Comparison of ENCODE assay signal across 8 cellular contexts in genomic region chr6:11251553-11252358, GRCh38. TPM values are rescaled to one million over a fixed set of nuclear protein-coding genes. Genes with fewer than 3 reads are reported as not detected.
DNase-seq lines count a peak whose midpoint lies in the region; ATAC-seq and TF ChIP-seq lines count a peak whose summit lies in the region.
"Had no signal": no experiment of that assay in that cellular context is flagged by ENCODE, and none has a peak within 500 bp of the region (broad histone marks: within the 10 kb centered on the region; RNA-seq: fewer than 3 reads in every experiment).

No MANE protein-coding gene starts in this region.

- H3K9ac ChIP-seq in muscle layer of colon (ENCODE audit: low read length), result no peak overlapping the region

- CTCF ChIA-PET in RWPE1 (lab: Yijun Ruan, JAX), result interaction anchor here (0.6 to 0.7 kb wide), 2 partner anchors 127 to 355 kb away, joined by 3 read pairs; no protein-coding TSS in a partner anchor
- CTCF ChIA-PET in GM10248 (lab: Yijun Ruan, JAX), result interaction anchor here (1.2 to 2.6 kb wide), 8 partner anchors 9 to 245 kb away, joined by 3 to 12 read pairs (median 6); no protein-coding TSS in a partner anchor

- H3K4me3 Mint-ChIP-seq in type B pancreatic cell, result peak overlapping the region; percentile 42

- no peak overlapping the region for H3K4me3 ChIP-seq in muscle layer of colon (ENCODE audit: low read depth in 1 of 2, low read length in 2 of 2)

- H3K36me3 ChIP-seq in muscle layer of colon (ENCODE audit: insufficient read depth, low read length), result no peaks in the 10 kb centered on the region

- POLR2A ChIA-PET in RWPE1 (lab: Yijun Ruan, JAX; ENCODE audit: low non-redundant PET), result interaction anchor here (0.8 kb wide), 1 partner anchor 19 kb away, joined by 3 read pairs; the partner anchor contains the start of gene NEDD9
- POLR2A ChIA-PET in GM10248 (lab: Yijun Ruan, JAX), result no interaction called here

- H3K4me1 ChIP-seq in muscle layer of colon (ENCODE audit: insufficient read depth, low read length), result peaks cover 14% of the 10 kb centered on the region

- no peak for TF ChIP-seq CTCF in RWPE1 (conservative IDR thresholded peaks at IDR 0.05; ENCODE audit: low read depth)
- no peak for TF ChIP-seq CTCF in type B pancreatic cell (conservative IDR thresholded peaks at IDR 0.05)
- no peak for TF ChIP-seq CTCF in GM10248 (IDR thresholded peaks at IDR 0.05; ENCODE audit: control extremely low read depth, extremely low read depth, low read depth, missing control alignments)

- H3K27me3 ChIP-seq in muscle layer of colon (ENCODE audit: control insufficient read depth in 1 of 2, insufficient read depth in 2 of 2, low read length in 2 of 2), result no peaks in the 10 kb centered on the region

- H3K27ac Mint-ChIP-seq in type B pancreatic cell, result peak overlapping the region; percentile 40

- H3K36me3 Mint-ChIP-seq in type B pancreatic cell, result peaks cover 4% of the 10 kb centered on the region

- H3K9me3 Mint-ChIP-seq in type B pancreatic cell, result peaks cover 14% of the 10 kb centered on the region

- ATAC-seq in esophagus mucosa (peak; percentile 44), GM21576 (IDR thresholded peaks at IDR 0.05; ENCODE audit: unreplicated experiment) (no peak), GM21619 (IDR thresholded peaks at IDR 0.05; ENCODE audit: unreplicated experiment) (no peak)

- H3K4me1 Mint-ChIP-seq in type B pancreatic cell (ENCODE audit: unreplicated experiment), result peaks cover 20% of the 10 kb centered on the region

- peak overlapping the region; percentile 19 for H3K27ac ChIP-seq in RWPE1
- H3K27ac ChIP-seq in muscle layer of colon (ENCODE audit: low read depth, low read length), result peak overlapping the region; percentile 16

- H3K9me3 ChIP-seq in muscle layer of colon (ENCODE audit: low read length), result no peaks in the 10 kb centered on the region

- peak; percentile 36 for DNase-seq in RWPE1 (ENCODE audit: low spot score)
- no peak for DNase-seq in type B pancreatic cell (ENCODE audit: extremely low spot score, unreplicated experiment)
- DNase-seq in GM10248 (ENCODE audit: extremely low spot score), result no peak
- DNase-seq: NCI-H1092 treated with DMSO at 0.1 percent for 48 hours had no signal

- no peaks in the 10 kb centered on the region for H3K27me3 Mint-ChIP-seq in type B pancreatic cell

RNA-seq across cellular contexts. Expression of gene NEDD9, which starts 19.3 kb away (rescaled TPM):
- total RNA-seq in esophagus mucosa, result 4.1 TPM
- total RNA-seq in type B pancreatic cell (ENCODE audit: low replicate concordance), result 21.3 and 29.0 TPM in 2 replicates
